ENCODE assay signal across 9 cellular contexts in genomic region chr10:103197177-103197576, GRCh38. TPM values are rescaled to one million over a fixed set of nuclear protein-coding genes. Genes with fewer than 3 reads are reported as not detected.
DNase-seq lines count a peak whose midpoint lies in the region; ATAC-seq and TF ChIP-seq lines count a peak whose summit lies in the region.
"Had no signal": no experiment of that assay in that cellular context is flagged by ENCODE, and none has a peak within 500 bp of the region (broad histone marks: within the 10 kb centered on the region; RNA-seq: fewer than 3 reads in every experiment).

No MANE protein-coding gene starts in this region.

- no peak overlapping the region for H3K4me3 Mint-ChIP-seq in Calu3 (ENCODE audit: low read depth, unreplicated experiment)

- no CpG with 5 or more reads among the region's 3 CpGs for WGBS in mesendoderm (ENCODE audit: extremely low coverage, insufficient coverage, low lambda C conversion rate)

- intact Hi-C loops in Calu3 (cut with micrococcal nuclease; ENCODE audit: unreplicated experiment), result no loop called here

- H3K4me3 ChIP-seq in mesendoderm (ENCODE audit: low read length), result no peak overlapping the region

- H3K23ac ChIP-seq in mesendoderm (ENCODE audit: low read length), result no peak overlapping the region

- H2AK5ac ChIP-seq in mesendoderm (ENCODE audit: low read length), result no peak overlapping the region

- H3K36me3 ChIP-seq in mesendoderm (ENCODE audit: control insufficient read depth, insufficient read depth, low read length), result no peaks in the 10 kb centered on the region

- H3K27me3 ChIP-seq in mesendoderm (ENCODE audit: insufficient read depth, low read length, poor library complexity), result no peaks in the 10 kb centered on the region

- no peak overlapping the region for H3K9ac ChIP-seq in mesendoderm (ENCODE audit: low read length)

- H3K4me2 ChIP-seq in mesendoderm (ENCODE audit: low read length), result no peak overlapping the region

- BruUV-seq in Calu3 (replicated peaks; lab: Mats Ljungman, UMichigan), result no TSS peak

- H3K27ac ChIP-seq in mesendoderm (ENCODE audit: low read depth, low read length), result no peak overlapping the region

- H3K18ac ChIP-seq in mesendoderm (ENCODE audit: low read length), result no peak overlapping the region

- H2BK15ac ChIP-seq in mesendoderm (replicated peaks; ENCODE audit: low read depth), result no peak overlapping the region

- no peaks in the 10 kb centered on the region for H3K27me3 Mint-ChIP-seq in Calu3 (ENCODE audit: unreplicated experiment)

- peak overlapping the region; percentile 88 for H3K4ac ChIP-seq in mesendoderm (ENCODE audit: low read depth, low read length)

- peaks cover 16% of the 10 kb centered on the region for H3K36me3 Mint-ChIP-seq in Calu3 (ENCODE audit: insufficient read depth, unreplicated experiment)
- H3K36me3 Mint-ChIP-seq: brain had no signal

- no peak overlapping the region for H2BK5ac ChIP-seq in mesendoderm (ENCODE audit: low read length)

- ATAC-seq in HG03108 (IDR thresholded peaks at IDR 0.05; ENCODE audit: unreplicated experiment) (no peak), HG03095 (IDR thresholded peaks at IDR 0.05; ENCODE audit: unreplicated experiment) (no peak)

- no peak for TF ChIP-seq CTCF in Calu3 (IDR thresholded peaks at IDR 0.05; ENCODE audit: unreplicated experiment)

- H3K79me2 ChIP-seq in mesendoderm (ENCODE audit: control insufficient read depth, insufficient read depth, low read length), result peaks cover 4% of the 10 kb centered on the region

- H3K79me1 ChIP-seq in mesendoderm (ENCODE audit: low read length), result no peaks in the 10 kb centered on the region

- H2BK120ac ChIP-seq in mesendoderm (ENCODE audit: low read depth, low read length), result no peak overlapping the region

- H3K27ac Mint-ChIP-seq in Calu3 (ENCODE audit: unreplicated experiment), result no peak overlapping the region
- H3K27ac Mint-ChIP-seq: brain had no signal

- CTCF ChIA-PET in Calu3 (lab: Charles Lee), result interaction anchor here (1.0 kb wide), 1 partner anchor 42 kb away, joined by 4 read pairs; no protein-coding TSS in a partner anchor

- H3K56ac ChIP-seq in mesendoderm (ENCODE audit: low read length), result no peak overlapping the region

- H3K4me1 ChIP-seq in mesendoderm (ENCODE audit: control insufficient read depth, low read depth, low read length), result peaks cover 10% of the 10 kb centered on the region

- no peak overlapping the region for H4K5ac ChIP-seq in mesendoderm (ENCODE audit: low read length)

- no peaks in the 10 kb centered on the region for H3K9me3 Mint-ChIP-seq in Calu3 (ENCODE audit: low read depth, unreplicated experiment)

- peaks cover 25% of the 10 kb centered on the region for H3K4me1 Mint-ChIP-seq in Calu3 (ENCODE audit: low read depth, unreplicated experiment)

- DNase-seq in Calu3 (peak; percentile 24), NCI-H226 (peak; percentile 55), dedifferentiated amniotic fluid mesenchymal stem cell (ENCODE audit: extremely low spot score) (peak; percentile 53), mesendoderm (peak; percentile 59), ecto neural progenitor cell (ENCODE audit: low spot score) (no peak), NCI-H446 treated with DMSO at 0.1 percent for 48 hours (lab: John Stamatoyannopoulos, UW) (no peak)

- no peak overlapping the region for H4K8ac ChIP-seq in mesendoderm (ENCODE audit: low read depth, low read length)

RNA-seq across cellular contexts. Expression of gene NT5C2, which starts 4.1 kb away (rescaled TPM):
- total RNA-seq in Calu3 (2022), result 70.0 and 75.8 TPM in 2 replicates
- 59.8 TPM for polyA plus RNA-seq in mesendoderm (2013, experiment 1 of 2)
- 62.1 TPM for polyA plus RNA-seq in mesendoderm (2013, experiment 2 of 2)

RNA-seq across cellular contexts. Expression of gene RPEL1, which starts 48.5 kb away (rescaled TPM):
- total RNA-seq in Calu3 (2022), result 0.57 and 0.61 TPM in 2 replicates
- polyA plus RNA-seq in mesendoderm (2013, experiment 1 of 2), result 0.01 TPM
- 0.01 TPM for polyA plus RNA-seq in mesendoderm (2013, experiment 2 of 2)

Comparison
In these comparisons a context has a peak if more than half of its experiments do, and no peak if none do; other contexts are left out.
1. DNase-seq: peak in Calu3 (single experiment), NCI-H226 (single experiment), dedifferentiated amniotic fluid mesenchymal stem cell (single experiment) and mesendoderm (single experiment); none in ecto neural progenitor cell (single experiment) and NCI-H446 treated with DMSO at 0.1 percent for 48 hours (single experiment).